In the genomic region with DNA sequence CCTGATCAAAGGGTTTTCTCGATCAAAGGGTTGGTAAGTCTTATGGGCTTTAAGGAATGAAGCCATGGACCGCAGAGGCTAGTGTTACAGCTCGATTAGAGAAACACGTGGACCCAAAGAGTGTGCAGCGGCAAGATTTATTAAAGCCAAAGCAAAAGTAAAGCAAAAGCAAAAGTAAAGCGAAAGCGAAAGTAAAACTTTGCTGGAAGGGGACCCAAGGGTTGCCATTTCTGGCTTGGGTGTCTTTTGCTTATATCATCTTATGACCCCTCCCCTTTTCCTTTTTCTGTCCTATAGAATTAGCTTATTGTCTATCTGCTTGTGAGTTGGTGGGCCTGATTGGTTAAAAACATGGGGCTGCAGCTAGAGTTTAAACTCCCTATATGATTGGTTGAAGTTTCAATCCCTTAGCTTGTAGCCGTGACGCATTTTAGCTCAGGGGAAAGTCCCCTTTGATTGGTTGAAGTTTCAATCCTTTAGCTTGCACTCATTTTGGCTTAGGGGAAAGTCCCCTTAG, we compare ENCODE assay signal across 8 cellular contexts.
DNase-seq lines count a peak whose midpoint lies in the region; ATAC-seq and TF ChIP-seq lines count a peak whose summit lies in the region.

No MANE protein-coding gene starts in this region.

- no peak for ATAC-seq in effector memory CD8-positive, alpha-beta T cell (replicated peaks)

- H3K27me3 ChIP-seq in esophagus squamous epithelium (no peaks in the 10 kb centered on the region), transverse colon (no peaks in the 10 kb centered on the region), spleen (replicated peaks in 1 of 7) (no peaks in the 10 kb centered on the region)

- H3K36me3 Mint-ChIP-seq in effector memory CD8-positive, alpha-beta T cell (ENCODE audit: insufficient read depth): no peaks in the 10 kb centered on the region

- DNase-seq in DMS53 treated with DMSO at 0.1 percent for 48 hours (lab: John Stamatoyannopoulos, UW; ENCODE audit: unreplicated experiment) (peak; percentile 64), H4 (ENCODE audit: low spot score) (peak; percentile 32), NCI-H2196 treated with DMSO at 0.1 percent for 48 hours (lab: John Stamatoyannopoulos, UW; ENCODE audit: unreplicated experiment) (peak; percentile 6), fibroblast of the conjunctiva (ENCODE audit: low read depth) (peak; percentile 14), esophagus squamous epithelium (lab: John Stamatoyannopoulos, UW) (no peak), transverse colon (no peak), spleen (no peak)
- no peak for DNase-seq in effector memory CD8-positive, alpha-beta T cell

- no peak overlapping the region for H3K27ac Mint-ChIP-seq in effector memory CD8-positive, alpha-beta T cell

- intact Hi-C loops in esophagus squamous epithelium (cut with DNase I): no loop called here
- intact Hi-C loops in transverse colon (cut with DNase I; ENCODE audit: low total_unique reads): no loop called here
- intact Hi-C loops in spleen (cut with DNase I; ENCODE audit: low total_unique reads): no loop called here

- no peak overlapping the region for H3K4me3 Mint-ChIP-seq in effector memory CD8-positive, alpha-beta T cell

- in situ Hi-C loops in transverse colon (cut with MboI; ENCODE audit: low pct_ligation_motif_present in 1 of 4, low pct_unique_long_range_greater_than_20kb in 1 of 4, low sequenced_read_pairs in 3 of 4): no loop called here

- H3K4me1 ChIP-seq in esophagus squamous epithelium (no peaks in the 10 kb centered on the region), transverse colon (no peaks in the 10 kb centered on the region), spleen (no peaks in the 10 kb centered on the region)

- H3K36me3 ChIP-seq in esophagus squamous epithelium (no peaks in the 10 kb centered on the region), transverse colon (no peaks in the 10 kb centered on the region), spleen (no peaks in the 10 kb centered on the region)

- no peak for TF ChIP-seq CTCF in esophagus squamous epithelium (IDR thresholded peaks at IDR 0.05)
- no peak for TF ChIP-seq CTCF in transverse colon (IDR thresholded peaks at IDR 0.05)
- TF ChIP-seq CTCF in spleen (IDR thresholded peaks at IDR 0.05 in 8 of 11, conservative IDR thresholded peaks at IDR 0.05 in 3 of 11): no peak

- no peaks in the 10 kb centered on the region for H3K27me3 Mint-ChIP-seq in effector memory CD8-positive, alpha-beta T cell

- WGBS in esophagus squamous epithelium, 2 donors: 83 to 95% methylated on average over 9 of the region's 9 CpGs
- WGBS in transverse colon (ENCODE audit: low coverage in 1 of 2), 2 donors: 81 to 88% methylated on average over 7 to 9 of the region's 9 CpGs
- 83 to 93% (median 91%) methylated on average over 9 of the region's 9 CpGs for WGBS in spleen, 5 donors

- H3K4me1 Mint-ChIP-seq in effector memory CD8-positive, alpha-beta T cell (ENCODE audit: low read depth in 2 of 2): no peaks in the 10 kb centered on the region

- no peak for TF ChIP-seq EP300 in transverse colon (IDR thresholded peaks at IDR 0.05; ENCODE audit: low read depth)

- H3K9me3 Mint-ChIP-seq in effector memory CD8-positive, alpha-beta T cell: peaks cover 4 to 14% of the 10 kb centered on the region in 2 donors

- H3K9me3 ChIP-seq in esophagus squamous epithelium (peaks cover 0 to 6% (median 0%) of the 10 kb centered on the region in 3 donors), transverse colon (no peaks in the 10 kb centered on the region), spleen (peaks cover 0 to 13% (median 4%) of the 10 kb centered on the region in 8 donors)

- TF ChIP-seq POLR2A in esophagus squamous epithelium (IDR thresholded peaks at IDR 0.05) (no peak), transverse colon (IDR thresholded peaks at IDR 0.05) (no peak), spleen (IDR thresholded peaks at IDR 0.05) (no peak)

- H3K4me3 ChIP-seq in esophagus squamous epithelium: no peak overlapping the region
- H3K4me3 ChIP-seq in transverse colon: no peak overlapping the region
- peak overlapping the region in 1 of 8 donors; percentile 11 for H3K4me3 ChIP-seq in spleen

- H3K27ac ChIP-seq in esophagus squamous epithelium (no peak overlapping the region), transverse colon (no peak overlapping the region), spleen (no peak overlapping the region)

Comparison
In these comparisons a context has a peak if more than half of its experiments do, and no peak if none do; other contexts are left out.
1. DNase-seq: peak in DMS53 treated with DMSO at 0.1 percent for 48 hours (single experiment), H4 (single experiment), NCI-H2196 treated with DMSO at 0.1 percent for 48 hours (single experiment) and fibroblast of the conjunctiva (single experiment); none in effector memory CD8-positive, alpha-beta T cell (0 of 3), esophagus squamous epithelium (single experiment), transverse colon (single experiment) and spleen (single experiment).